ENCODE assay signal across 8 cellular contexts in genomic region chr9:120916573-120916972, GRCh38. TPM values are rescaled to one million over a fixed set of nuclear protein-coding genes. Genes with fewer than 3 reads are reported as not detected.
DNase-seq lines count a peak whose midpoint lies in the region; ATAC-seq and TF ChIP-seq lines count a peak whose summit lies in the region.

No MANE protein-coding gene starts in this region.

- peak overlapping the region; percentile 78 for H3K27ac ChIP-seq in 22Rv1
- no peak overlapping the region for H3K27ac ChIP-seq in RWPE1

- CTCF ChIA-PET in RWPE1 (lab: Yijun Ruan, JAX), result interaction anchor here (0.6 to 1.1 kb wide), 3 partner anchors 9 to 100 kb away, joined by 3 read pairs; no protein-coding TSS in a partner anchor

- H3K4me1 Mint-ChIP-seq in chondrocyte (ENCODE audit: low read depth) (peaks cover 72% of the 10 kb centered on the region), mesothelial cell of epicardium (peaks cover 23% of the 10 kb centered on the region)

- peak overlapping the region; percentile 94 for H3K27ac Mint-ChIP-seq in chondrocyte (ENCODE audit: unreplicated experiment)
- peak overlapping the region; percentile 62 for H3K27ac Mint-ChIP-seq in mesothelial cell of epicardium

- peaks cover 5% of the 10 kb centered on the region for H3K9me3 Mint-ChIP-seq in chondrocyte (ENCODE audit: low read depth)
- peaks cover 3% of the 10 kb centered on the region for H3K9me3 Mint-ChIP-seq in mesothelial cell of epicardium

- POLR2A ChIA-PET in RWPE1 (lab: Yijun Ruan, JAX; ENCODE audit: low non-redundant PET), result no interaction called here

- H3K36me3 Mint-ChIP-seq in chondrocyte (ENCODE audit: low read depth) (peaks cover 19% of the 10 kb centered on the region), mesothelial cell of epicardium (peaks cover 6% of the 10 kb centered on the region)

- H3K27me3 Mint-ChIP-seq in chondrocyte (ENCODE audit: low read depth), result no peaks in the 10 kb centered on the region
- no peaks in the 10 kb centered on the region for H3K27me3 Mint-ChIP-seq in mesothelial cell of epicardium (ENCODE audit: low read depth)

- peak; percentile 69 for TF ChIP-seq CTCF in 22Rv1 (IDR thresholded peaks at IDR 0.05)
- peak; percentile 30 for TF ChIP-seq CTCF in LNCaP clone FGC (IDR thresholded peaks at IDR 0.05; ENCODE audit: control insufficient read depth, extremely low read depth, insufficient read depth)
- peak; percentile 74 for TF ChIP-seq CTCF in chondrocyte (IDR thresholded peaks at IDR 0.05)
- TF ChIP-seq CTCF in mesothelial cell of epicardium (IDR thresholded peaks at IDR 0.05; ENCODE audit: unreplicated experiment), result no peak
- TF ChIP-seq CTCF in RWPE1 (conservative IDR thresholded peaks at IDR 0.05; ENCODE audit: low read depth), result no peak; the same call in 1 of the 2 replicates

- DNase-seq in LNCaP clone FGC (ENCODE audit: low read depth) (peak; percentile 83), chondrocyte (ENCODE audit: low spot score) (no peak), mesothelial cell of epicardium (ENCODE audit: low spot score in 2 of 2, unreplicated experiment in 2 of 2) (no peak), RWPE1 (ENCODE audit: low spot score) (no peak)
- DNase-seq in stimulated activated CD4-positive, alpha-beta T cell treated with anti-CD3 and anti-CD28 coated beads, Interleukin-12 subunit alpha, Interleukin-12 subunit beta, amount 100 ng/mL, for 4 hours, result no peak

- H3K4me3 Mint-ChIP-seq in chondrocyte (ENCODE audit: unreplicated experiment) (peak overlapping the region; percentile 31), mesothelial cell of epicardium (no peak overlapping the region)

- ATAC-seq in HG02852 (IDR thresholded peaks at IDR 0.05; ENCODE audit: unreplicated experiment), result no peak
- no peak for ATAC-seq in HG02759 (IDR thresholded peaks at IDR 0.05; ENCODE audit: unreplicated experiment)

- H3K4me3 ChIP-seq in LNCaP clone FGC (ENCODE audit: low read depth, low read length), result no peak overlapping the region

RNA-seq across cellular contexts. Expression of gene TRAF1, which starts 10.0 kb away (rescaled TPM):
- total RNA-seq in chondrocyte, result 10.0 to 11.3 TPM (median 10.8 TPM) in 3 replicates
- total RNA-seq in mesothelial cell of epicardium, result 7.7 to 8.2 TPM (median 8.0 TPM) in 3 replicates

RNA-seq across cellular contexts. Expression of gene PHF19, which starts 39.6 kb away (rescaled TPM):
- total RNA-seq in chondrocyte (73.5 to 115 TPM (median 77.8 TPM) in 3 replicates), mesothelial cell of epicardium (36.0 to 44.5 TPM (median 41.6 TPM) in 3 replicates)

Comparison
In these comparisons a context has a peak if more than half of its experiments do, and no peak if none do; other contexts are left out.
1. CTCF ChIP-seq: peak in 22Rv1 (single experiment), LNCaP clone FGC (single experiment) and chondrocyte (single experiment); none in mesothelial cell of epicardium (single experiment) and RWPE1 (single experiment).